1 cellular context compared by ENCODE assay signal in the genomic region with DNA sequence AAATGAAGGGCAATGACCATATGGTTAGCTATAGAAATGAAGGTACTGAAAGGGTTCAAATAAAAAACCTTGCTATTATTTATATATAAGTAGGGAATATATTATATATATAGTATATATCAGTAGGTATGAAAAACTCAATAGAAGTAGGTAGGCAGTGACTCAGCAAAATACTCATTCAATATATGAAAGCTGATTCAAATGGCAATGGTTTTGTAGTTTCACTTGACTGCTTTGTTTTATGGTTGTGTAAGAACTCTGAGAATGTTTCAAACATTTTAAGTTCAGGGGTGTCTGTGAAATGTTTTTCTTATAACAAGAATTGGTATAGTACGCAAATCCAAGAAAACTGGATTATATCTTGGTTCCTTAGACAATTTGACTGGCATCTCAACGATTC.
A peak's percentile ranks its signal among the peaks of the same experiment; 100 is the strongest.
TF ChIP-seq lines count a peak whose summit lies in the region.

No MANE protein-coding gene starts in this region.

TF ChIP-seq in HepG2, 621 proteins besides CTCF, POLR2A, EP300 and RAD21:
- TF ChIP-seq TCF12 (IDR thresholded peaks at IDR 0.05), result no peak
- no peak for TF ChIP-seq TCF12 (CRISPR knock-in tag; IDR thresholded peaks at IDR 0.05)
- no peak for TF ChIP-seq ZBTB1 (CRISPR knock-in tag; IDR thresholded peaks at IDR 0.05; ENCODE audit: borderline replicate concordance)
- peak; percentile 79 for TF ChIP-seq NFE2L2 (IDR thresholded peaks at IDR 0.05; ENCODE audit: low read length)
- no peak for TF ChIP-seq ZMAT3 (CRISPR knock-in tag; conservative IDR thresholded peaks at IDR 0.05)
- TF ChIP-seq, protein P1, sequence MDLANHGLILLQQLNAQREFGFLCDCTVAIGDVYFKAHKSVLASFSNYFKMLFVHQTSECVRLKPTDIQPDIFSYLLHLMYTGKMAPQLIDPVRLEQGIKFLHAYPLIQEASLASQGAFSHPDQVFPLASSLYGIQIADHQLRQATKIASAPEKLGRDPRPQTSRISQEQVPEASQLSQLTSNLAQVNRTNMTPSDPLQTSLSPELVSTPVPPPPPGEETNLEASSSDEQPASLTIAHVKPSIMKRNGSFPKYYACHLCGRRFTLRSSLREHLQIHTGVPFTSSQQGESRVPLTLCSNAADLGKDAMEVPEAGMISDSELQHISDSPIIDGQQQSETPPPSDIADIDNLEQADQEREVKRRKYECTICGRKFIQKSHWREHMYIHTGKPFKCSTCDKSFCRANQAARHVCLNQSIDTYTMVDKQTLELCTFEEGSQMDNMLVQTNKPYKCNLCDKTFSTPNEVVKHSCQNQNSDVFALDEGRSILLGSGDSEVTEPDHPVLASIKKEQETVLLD (CRISPR knock-in tag; IDR thresholded peaks at IDR 0.05; ENCODE audit: low read depth), result no peak
- no peak for TF ChIP-seq ZNF263 (CRISPR knock-in tag; IDR thresholded peaks at IDR 0.05)
- no peak for TF ChIP-seq MIER2 (CRISPR knock-in tag; IDR thresholded peaks at IDR 0.05)
- TF ChIP-seq MAFK (conservative IDR thresholded peaks at IDR 0.05 in 1 of 2, IDR thresholded peaks at IDR 0.05 in 1 of 2; ENCODE audit: low read length in 2 of 2), result peak in 1 of 2 experiments; percentile 11; a peak in 1 of 4 replicates
- TF ChIP-seq NRL (CRISPR knock-in tag; IDR thresholded peaks at IDR 0.05; ENCODE audit: borderline replicate concordance), result no peak
- no peak for TF ChIP-seq EZH2 (conservative IDR thresholded peaks at IDR 0.05; ENCODE audit: low read depth, low read length)
- TF ChIP-seq ZNF510 (CRISPR knock-in tag; IDR thresholded peaks at IDR 0.05; ENCODE audit: low read depth), result no peak
- TF ChIP-seq, protein P2, sequence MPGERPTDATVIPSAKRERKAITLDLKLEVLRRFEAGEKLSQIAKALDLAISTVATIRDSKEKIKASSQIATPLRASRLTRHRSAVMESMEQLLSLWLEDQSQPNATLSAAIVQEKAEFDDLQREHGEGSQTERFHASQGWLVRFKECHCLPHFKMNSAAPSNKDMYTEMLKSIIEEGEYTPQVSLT (CRISPR knock-in tag; IDR thresholded peaks at IDR 0.05; ENCODE audit: borderline replicate concordance, low read depth), result no peak
- no peak for TF ChIP-seq ZNF331 (CRISPR knock-in tag; IDR thresholded peaks at IDR 0.05)
- TF ChIP-seq HHEX (CRISPR knock-in tag; IDR thresholded peaks at IDR 0.05), result no peak
